9 cellular contexts compared by ENCODE assay signal in the genomic region with DNA sequence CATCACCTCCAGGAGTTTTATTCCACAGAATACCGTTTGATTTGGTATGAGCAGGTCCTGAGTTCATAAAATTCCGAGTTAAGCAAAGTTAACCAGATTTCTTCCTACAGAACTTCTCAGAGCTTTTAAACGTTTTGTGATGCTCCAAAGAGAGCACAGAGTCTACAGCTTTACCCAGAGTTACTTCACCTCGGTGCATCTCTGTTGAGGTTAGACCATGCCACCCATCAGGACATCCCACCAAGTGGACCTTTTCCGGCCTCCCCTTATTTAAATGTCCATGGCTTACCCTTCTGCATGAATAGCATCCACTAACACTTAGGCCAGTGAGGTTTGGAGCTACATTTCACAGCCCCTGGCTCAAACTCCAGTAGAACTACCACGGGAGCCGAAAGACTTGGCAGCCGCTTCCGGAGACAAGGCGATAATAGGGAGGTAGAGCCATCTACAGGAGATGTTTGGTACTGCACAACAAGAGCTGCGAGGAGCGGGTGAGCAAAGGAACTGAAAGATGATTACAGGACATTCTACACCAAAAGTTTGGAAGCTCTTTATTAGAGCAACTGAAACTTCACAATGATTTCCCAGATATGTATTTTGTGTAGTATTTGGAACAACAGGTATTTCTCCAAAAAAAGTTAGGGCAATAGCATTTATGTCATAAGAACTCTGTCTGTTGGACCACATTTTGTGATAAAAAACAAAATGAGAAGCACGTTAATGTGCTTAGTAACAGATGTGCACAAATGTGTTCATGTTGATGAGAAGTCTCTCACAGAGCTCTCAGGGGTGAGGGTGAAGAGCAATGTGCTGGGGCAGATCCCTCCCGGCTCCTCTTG.
DNase-seq lines count a peak whose midpoint lies in the region; ATAC-seq and TF ChIP-seq lines count a peak whose summit lies in the region.
"Had no signal": no experiment of that assay in that cellular context is flagged by ENCODE, and none has a peak within 500 bp of the region (broad histone marks: within the 10 kb centered on the region; RNA-seq: fewer than 3 reads in every experiment).

No MANE protein-coding gene starts in this region.

- no peaks in the 10 kb centered on the region for H3K79me2 ChIP-seq in neural cell (replicated peaks; ENCODE audit: insufficient read depth, low read length)

- no peak overlapping the region for H3K4me2 ChIP-seq in neural cell (ENCODE audit: low read length)

- H3K4me3 ChIP-seq in neural cell (ENCODE audit: low read length) (no peak overlapping the region), aorta (ENCODE audit: low read length in 2 of 2) (no peak overlapping the region)

- 30 to 33% methylated on average over 14 of the region's 14 CpGs for WGBS in aorta, 2 donors

- TF ChIP-seq CTCF in neural cell (IDR thresholded peaks at IDR 0.05; ENCODE audit: poor library complexity, severe bottlenecking): peak; percentile 80

- TF ChIP-seq RAD21 in neural cell (conservative IDR thresholded peaks at IDR 0.05): peak; percentile 81

- DNase-seq in DMS79 (lab: John Stamatoyannopoulos, UW): peak; percentile 14
- DNase-seq in HT1080 (ENCODE audit: low read depth): peak; percentile 61
- DNase-seq in NOMO-1 treated with dmso at 0.1 percent for 144 hours (lab: John Stamatoyannopoulos, UW; ENCODE audit: unreplicated experiment): peak; percentile 45
- DNase-seq in activated T-cell treated with anti-CD3 and anti-CD28 coated beads for 4 hours: peak; percentile 11
- peak; percentile 33 for DNase-seq in fibroblast of gingiva (ENCODE audit: low read depth)
- DNase-seq in aorta: peak in 1 of 2 donors; percentile 69

- H3K9ac ChIP-seq in neural cell (ENCODE audit: low read length): no peak overlapping the region

- TF ChIP-seq EP300 in neural cell (conservative IDR thresholded peaks at IDR 0.05; ENCODE audit: poor library complexity, severe bottlenecking): no peak

- H4K20me1 ChIP-seq in neural cell (ENCODE audit: insufficient read depth): no peaks in the 10 kb centered on the region

- H3K36me3 ChIP-seq in neural cell (ENCODE audit: insufficient read depth, low read length) (no peaks in the 10 kb centered on the region), aorta (ENCODE audit: control insufficient read depth in 1 of 2, insufficient read depth in 2 of 2, low read length in 1 of 2) (no peaks in the 10 kb centered on the region)

- H3K4me1 ChIP-seq in aorta (ENCODE audit: control insufficient read depth in 1 of 2, insufficient read depth in 2 of 2, low read length in 2 of 2): no peaks in the 10 kb centered on the region

- intact Hi-C loops in aorta (cut with DNase I): loop anchor here in 1 of 2 donors (10.0 kb wide), 1 partner anchor 695 kb away; no protein-coding TSS in a partner anchor

- H3K9me3 ChIP-seq in neural cell (ENCODE audit: low read length) (no peaks in the 10 kb centered on the region), aorta (ENCODE audit: control insufficient read depth, low read length) (no peaks in the 10 kb centered on the region)

- H3K27ac ChIP-seq in neural cell (ENCODE audit: low read length): no peak overlapping the region
- H3K27ac ChIP-seq in aorta (ENCODE audit: low read depth in 1 of 2, low read length in 2 of 2): no peak overlapping the region
- H3K27ac ChIP-seq: epithelial cell of prostate had no signal

- H3K27me3 ChIP-seq in neural cell (ENCODE audit: insufficient read depth, low read depth, low read length) (peaks cover 11% of the 10 kb centered on the region), aorta (ENCODE audit: control insufficient read depth in 1 of 2, insufficient read depth in 2 of 2, low read length in 1 of 2) (peaks cover 0 to under 1% of the 10 kb centered on the region in 2 donors)

- no peak overlapping the region for H2AFZ ChIP-seq in neural cell (ENCODE audit: low read depth, low read length)

- ATAC-seq in GM21423 (IDR thresholded peaks at IDR 0.05; ENCODE audit: unreplicated experiment): peak; percentile 96
- peak; percentile 89 for ATAC-seq in aorta (ENCODE audit: low FRiP score)

- no peaks in the 10 kb centered on the region for H3F3A ChIP-seq in neural cell (ENCODE audit: insufficient read depth, low read length, poor library complexity, severe bottlenecking)

- H3K9me2 ChIP-seq in neural cell (ENCODE audit: insufficient read depth, low read length): no peaks in the 10 kb centered on the region

TF ChIP-seq in neural cell, 6 proteins besides CTCF, POLR2A, EP300 and RAD21:
- TF ChIP-seq MXI1 (conservative IDR thresholded peaks at IDR 0.05; ENCODE audit: poor library complexity, severe bottlenecking) (no peak), SMC3 (conservative IDR thresholded peaks at IDR 0.05; ENCODE audit: poor library complexity) (peak; percentile 84), EZH2 (IDR thresholded peaks at IDR 0.05; ENCODE audit: borderline replicate concordance, insufficient read depth, low read length, poor library complexity, severe bottlenecking) (no peak), TAF1 (IDR thresholded peaks at IDR 0.05; ENCODE audit: low read depth) (no peak), POLR2AphosphoS5 (IDR thresholded peaks at IDR 0.05) (no peak)
- TF ChIP-seq, protein P1, sequence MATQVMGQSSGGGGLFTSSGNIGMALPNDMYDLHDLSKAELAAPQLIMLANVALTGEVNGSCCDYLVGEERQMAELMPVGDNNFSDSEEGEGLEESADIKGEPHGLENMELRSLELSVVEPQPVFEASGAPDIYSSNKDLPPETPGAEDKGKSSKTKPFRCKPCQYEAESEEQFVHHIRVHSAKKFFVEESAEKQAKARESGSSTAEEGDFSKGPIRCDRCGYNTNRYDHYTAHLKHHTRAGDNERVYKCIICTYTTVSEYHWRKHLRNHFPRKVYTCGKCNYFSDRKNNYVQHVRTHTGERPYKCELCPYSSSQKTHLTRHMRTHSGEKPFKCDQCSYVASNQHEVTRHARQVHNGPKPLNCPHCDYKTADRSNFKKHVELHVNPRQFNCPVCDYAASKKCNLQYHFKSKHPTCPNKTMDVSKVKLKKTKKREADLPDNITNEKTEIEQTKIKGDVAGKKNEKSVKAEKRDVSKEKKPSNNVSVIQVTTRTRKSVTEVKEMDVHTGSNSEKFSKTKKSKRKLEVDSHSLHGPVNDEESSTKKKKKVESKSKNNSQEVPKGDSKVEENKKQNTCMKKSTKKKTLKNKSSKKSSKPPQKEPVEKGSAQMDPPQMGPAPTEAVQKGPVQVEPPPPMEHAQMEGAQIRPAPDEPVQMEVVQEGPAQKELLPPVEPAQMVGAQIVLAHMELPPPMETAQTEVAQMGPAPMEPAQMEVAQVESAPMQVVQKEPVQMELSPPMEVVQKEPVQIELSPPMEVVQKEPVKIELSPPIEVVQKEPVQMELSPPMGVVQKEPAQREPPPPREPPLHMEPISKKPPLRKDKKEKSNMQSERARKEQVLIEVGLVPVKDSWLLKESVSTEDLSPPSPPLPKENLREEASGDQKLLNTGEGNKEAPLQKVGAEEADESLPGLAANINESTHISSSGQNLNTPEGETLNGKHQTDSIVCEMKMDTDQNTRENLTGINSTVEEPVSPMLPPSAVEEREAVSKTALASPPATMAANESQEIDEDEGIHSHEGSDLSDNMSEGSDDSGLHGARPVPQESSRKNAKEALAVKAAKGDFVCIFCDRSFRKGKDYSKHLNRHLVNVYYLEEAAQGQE (IDR thresholded peaks at IDR 0.05; ENCODE audit: borderline replicate concordance): no peak
